ENCODE assay signal across 13 cellular contexts in the genomic region with DNA sequence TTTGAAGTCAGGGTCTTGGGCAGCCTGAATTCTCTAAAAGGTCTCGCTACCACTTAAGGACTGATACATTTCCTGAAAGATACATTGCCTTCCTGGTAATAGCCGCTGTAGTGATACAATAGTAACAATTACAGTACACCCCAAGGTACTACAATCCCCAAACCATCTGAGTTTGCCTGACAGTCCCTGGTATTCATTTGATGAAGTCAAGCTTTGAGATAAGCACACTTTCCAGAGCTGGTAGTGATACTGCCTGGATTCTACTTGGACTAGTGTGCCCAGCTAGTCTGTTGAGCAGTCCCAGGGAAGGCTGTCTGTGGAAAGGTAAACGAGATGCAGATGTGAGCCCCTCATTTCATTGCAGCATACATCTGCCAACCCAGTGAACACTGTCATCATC. TPM values are rescaled to one million over a fixed set of nuclear protein-coding genes. Genes with fewer than 3 reads are reported as not detected.
A peak's percentile ranks its signal among the peaks of the same experiment; 100 is the strongest.
DNase-seq lines count a peak whose midpoint lies in the region; ATAC-seq, FAIRE-seq and TF ChIP-seq lines count a peak whose summit lies in the region.
"Had no signal": no experiment of that assay in that cellular context is flagged by ENCODE, and none has a peak within 500 bp of the region (broad histone marks: within the 10 kb centered on the region; RNA-seq: fewer than 3 reads in every experiment).

No MANE protein-coding gene starts in this region.

- H3K9me3 ChIP-seq in IMR-90 (ENCODE audit: control insufficient read depth, insufficient read depth, low read length) (no peaks in the 10 kb centered on the region), hepatocyte (ENCODE audit: low read depth) (no peaks in the 10 kb centered on the region), HepG2 (ENCODE audit: low read length) (no peaks in the 10 kb centered on the region)

- peak overlapping the region; percentile 72 for H3K14ac ChIP-seq in IMR-90 (replicated peaks; ENCODE audit: low read depth, low read length)

- H4K20me1 ChIP-seq in IMR-90 (ENCODE audit: insufficient read depth, low read length), result no peaks in the 10 kb centered on the region
- no peaks in the 10 kb centered on the region for H4K20me1 ChIP-seq in hepatocyte (ENCODE audit: insufficient read depth, poor library complexity, severe bottlenecking)
- H4K20me1 ChIP-seq in HepG2 (ENCODE audit: insufficient read depth, low read length), result no peaks in the 10 kb centered on the region

- in situ Hi-C loops in IMR-90 (cut with MboI; ENCODE audit: low sequenced_read_pairs), result no loop called here
- in situ Hi-C loops in HepG2 (cut with HindIII; ENCODE audit: extremely low pct_ligation_motif_present, low pct_unique_long_range_greater_than_20kb), result no loop called here

- H3K4ac ChIP-seq in IMR-90 (ENCODE audit: low read depth, low read length), result peak overlapping the region; percentile 59

- H3K56ac ChIP-seq in IMR-90 (ENCODE audit: extremely low read depth, insufficient read depth, low read length), result peak overlapping the region; percentile 37; the same call in 1 of the 2 replicates

- H3K27me3 ChIP-seq in IMR-90 (ENCODE audit: control insufficient read depth, insufficient read depth, low read length), result no peaks in the 10 kb centered on the region
- H3K27me3 ChIP-seq in hepatocyte, result no peaks in the 10 kb centered on the region
- no peaks in the 10 kb centered on the region for H3K27me3 ChIP-seq in HepG2 (ENCODE audit: control insufficient read depth in 1 of 2, insufficient read depth in 2 of 2, low read length in 2 of 2)

- TF ChIP-seq POLR2A in IMR-90 (IDR thresholded peaks at IDR 0.05; ENCODE audit: low read depth, low read length), result no peak
- TF ChIP-seq POLR2A in HepG2 (IDR thresholded peaks at IDR 0.05; ENCODE audit: insufficient read depth in 1 of 2, low read depth in 2 of 2, low read length in 2 of 2), result no peak

- peak overlapping the region; percentile 81 for H2BK120ac ChIP-seq in IMR-90 (ENCODE audit: low read depth, low read length)

- TF ChIP-seq RAD21 in IMR-90 (IDR thresholded peaks at IDR 0.05; ENCODE audit: low read length) (no peak), HepG2 (CRISPR knock-in tag; IDR thresholded peaks at IDR 0.05) (no peak)

- no peak for TF ChIP-seq CTCF in IMR-90 (conservative IDR thresholded peaks at IDR 0.05; ENCODE audit: low read depth, low read length)
- TF ChIP-seq CTCF in hepatocyte (IDR thresholded peaks at IDR 0.05; ENCODE audit: poor library complexity), result no peak
- TF ChIP-seq CTCF in HepG2 (CRISPR knock-in tag; IDR thresholded peaks at IDR 0.05), result no peak

- H3K4me3 ChIP-seq in IMR-90 (ENCODE audit: insufficient read depth, low read depth, low read length), result no peak overlapping the region
- H3K4me3 ChIP-seq in hepatocyte, result no peak overlapping the region
- H3K4me3 ChIP-seq in HepG2 (replicated peaks in 1 of 3; ENCODE audit: insufficient read depth in 1 of 3, low read depth in 2 of 3, low read length in 3 of 3), result no peak overlapping the region

- WGBS in IMR-90 (ENCODE audit: extremely low coverage in 2 of 2, insufficient read length in 1 of 2), 2 experiments, result no CpG with 5 or more reads among the region's 3 CpGs
- 76% methylated on average over 3 of the region's 3 CpGs for WGBS in hepatocyte (ENCODE audit: low lambda C conversion rate, missing lambda C conversion rate)
- 41% methylated on average over 3 of the region's 3 CpGs for WGBS in HepG2 (ENCODE audit: low lambda C conversion rate)

- TF ChIP-seq EP300 in HepG2 (IDR thresholded peaks at IDR 0.05; ENCODE audit: low read depth in 2 of 2, low read length in 2 of 2) (no peak), HepG2 (CRISPR knock-in tag; IDR thresholded peaks at IDR 0.05; ENCODE audit: borderline replicate concordance) (no peak)

- peak overlapping the region; percentile 48; the same call in 1 of the 2 replicates for H4K5ac ChIP-seq in IMR-90 (ENCODE audit: low read depth, low read length)

- peak overlapping the region; percentile 7 to 8; a peak in 1 of 4 replicates for H4K8ac ChIP-seq in IMR-90 (ENCODE audit: low read depth in 2 of 2, low read length in 2 of 2)

- peak overlapping the region; percentile 80 for H2AK5ac ChIP-seq in IMR-90 (ENCODE audit: low read depth, low read length)

- no peak for FAIRE-seq in HepG2 (lab: Jason Lieb, UNC)
- FAIRE-seq: islet of Langerhans had no signal

- 0 out of 2 replicates have a peak overlapping the region, but pooled peaks have one; percentile 11 for H3K23ac ChIP-seq in IMR-90 (ENCODE audit: low read depth, low read length)

- H3K9me2 ChIP-seq in hepatocyte (replicated peaks; ENCODE audit: insufficient read depth), result no peaks in the 10 kb centered on the region

- peak overlapping the region; percentile 61; the same call in 1 of the 2 replicates for H3K18ac ChIP-seq in IMR-90 (ENCODE audit: low read depth, low read length)

- dilution Hi-C loops in IMR-90 (cut with HindIII; ENCODE audit: low sequenced_read_pairs, unreplicated experiment), result no loop called here

- H3K4me1 ChIP-seq in IMR-90 (ENCODE audit: control insufficient read depth, insufficient read depth, low read length), result peaks cover 41% of the 10 kb centered on the region
- H3K4me1 ChIP-seq in hepatocyte (ENCODE audit: insufficient read depth), result peaks cover 82% of the 10 kb centered on the region
- H3K4me1 ChIP-seq in HepG2 (ENCODE audit: insufficient read depth, low read length), result peaks cover 52% of the 10 kb centered on the region

- peak; percentile 4 for ATAC-seq in GM18520 (IDR thresholded peaks at IDR 0.05; ENCODE audit: unreplicated experiment)
- peak; percentile 9 for ATAC-seq in GM21786 (IDR thresholded peaks at IDR 0.05; ENCODE audit: unreplicated experiment)
- peak; percentile 6 for ATAC-seq in IMR-90 (ENCODE audit: low read depth)
- ATAC-seq in HepG2, result no peak

- DNase-seq in IMR-90, result no peak
- no peak for DNase-seq in hepatocyte (ENCODE audit: low spot score)
- no peak for DNase-seq in HepG2 (ENCODE audit: low spot score)
- no peak for DNase-seq in putamen (ENCODE audit: low spot score)
- DNase-seq in iPS-NIHi7 (ENCODE audit: extremely low spot score), result no peak
- DNase-seq in nucleus accumbens (lab: John Stamatoyannopoulos, UW), result no peak
- DNase-seq: activated T-cell treated with anti-CD3 and anti-CD28 coated beads, Interleukin-2, amount 50 U/mL, for 4 hours; CD8-positive, alpha-beta memory T cell; NCI-H1694 had no signal

- CTCF ChIA-PET in IMR-90 (lab: Yijun Ruan, JAX) (interaction anchor here (0.6 kb wide), 1 partner anchor 998 kb away, joined by 3 read pairs; no protein-coding TSS in a partner anchor), HepG2 (lab: Yijun Ruan, JAX; ENCODE audit: low intra/inter-chr PET ratio, low total read pairs) (no interaction called here)

- no peaks in the 10 kb centered on the region for H3K36me3 ChIP-seq in IMR-90 (ENCODE audit: control insufficient read depth, insufficient read depth, low read length)
- no peaks in the 10 kb centered on the region for H3K36me3 ChIP-seq in hepatocyte (replicated peaks; ENCODE audit: insufficient read depth, low read depth)
- H3K36me3 ChIP-seq in HepG2 (replicated peaks in 1 of 2; ENCODE audit: control insufficient read depth in 1 of 2, insufficient read depth in 2 of 2, low read length in 2 of 2), result no peaks in the 10 kb centered on the region

- H2AFZ ChIP-seq in IMR-90 (replicated peaks; ENCODE audit: low read length, poor library complexity) (no peak overlapping the region), hepatocyte (no peak overlapping the region), HepG2 (ENCODE audit: low read length) (no peak overlapping the region)

- POLR2A ChIA-PET in IMR-90 (lab: Charles Lee; ENCODE audit: unreplicated experiment) (no interaction called here), HepG2 (lab: Yijun Ruan, JAX) (interaction anchor here (1.1 kb wide), 1 partner anchor 17 kb away, joined by 4 read pairs; no protein-coding TSS in a partner anchor)

- intact Hi-C loops in IMR-90 (cut with micrococcal nuclease), result no loop called here
- intact Hi-C loops in HepG2 (cut with micrococcal nuclease; ENCODE audit: unreplicated experiment), result no loop called here

- peaks cover 0 to 6% of the 10 kb centered on the region in 2 experiments; a peak in 1 of 4 replicates for H3K79me1 ChIP-seq in IMR-90 (ENCODE audit: low read depth in 1 of 2, low read length in 2 of 2)

- peak overlapping the region; percentile 55; the same call in 2 of the 3 replicates for H2BK15ac ChIP-seq in IMR-90 (ENCODE audit: low read depth, low read length)

- H3K27ac ChIP-seq in IMR-90 (ENCODE audit: insufficient read depth, low read length) (peak overlapping the region; percentile 41), hepatocyte (peak overlapping the region; percentile 95), HepG2 (ENCODE audit: extremely low read length, insufficient read depth, low read length) (no peak overlapping the region)

- H3K79me2 ChIP-seq in hepatocyte (no peaks in the 10 kb centered on the region), HepG2 (ENCODE audit: insufficient read depth, low read length) (no peaks in the 10 kb centered on the region)

- H3K9me1 ChIP-seq in IMR-90 (ENCODE audit: insufficient read depth, low read length), result peaks cover 43% of the 10 kb centered on the region

- H3K9ac ChIP-seq in IMR-90 (ENCODE audit: low read depth, low read length), result no peak overlapping the region
- H3K9ac ChIP-seq in HepG2 (ENCODE audit: insufficient read depth, low read depth, low read length), result no peak overlapping the region

- peak overlapping the region; percentile 84 for H2BK5ac ChIP-seq in IMR-90 (ENCODE audit: low read depth, low read length, poor library complexity, severe bottlenecking)

- peak overlapping the region; percentile 83 for H2BK20ac ChIP-seq in IMR-90 (ENCODE audit: low read depth, low read length)

- H2AK9ac ChIP-seq in IMR-90 (replicated peaks; ENCODE audit: low read depth, low read length, poor library complexity), result no peak overlapping the region

- H4K91ac ChIP-seq in IMR-90 (ENCODE audit: insufficient read depth, low read depth, low read length), result peak overlapping the region; percentile 60

- BruUV-seq in IMR-90 (replicated peaks; lab: Mats Ljungman, UMichigan) (no TSS peak), HepG2 (replicated peaks; lab: Mats Ljungman, UMichigan) (no TSS peak)

- peak overlapping the region; percentile 73 for H3K4me2 ChIP-seq in IMR-90 (ENCODE audit: low read depth, low read length)
- H3K4me2 ChIP-seq in hepatocyte, result no peak overlapping the region
- no peak overlapping the region for H3K4me2 ChIP-seq in HepG2 (ENCODE audit: low read depth, low read length)

RNA-seq across cellular contexts. Expression of a gene that starts 24.4 kb away (rescaled TPM):
- under 0.01 TPM in 1 of 2 replicates, not detected in the other for total RNA-seq in IMR-90 (2012; rRNA removed)
- not detected in 2 replicates for polyA plus RNA-seq in IMR-90 (2012; rRNA removed)
- not detected in 2 replicates for polyA plus RNA-seq in IMR-90 (2012; cell fraction: cytosol; rRNA removed)
- polyA plus RNA-seq in IMR-90 (2012; cell fraction: nucleus; rRNA removed; ENCODE audit: low replicate concordance), result 0.02 TPM in 1 of 2 replicates, not detected in the other
- 37.4 and 41.1 TPM in 2 replicates for total RNA-seq in hepatocyte
- polyA plus RNA-seq in hepatocyte, result 20.3 and 21.0 TPM in 2 replicates
- total RNA-seq in HepG2 (2016; rRNA removed; fragmentation: Illumina TruSeq; extraction: Trizol), result not detected in 2 replicates
- total RNA-seq in HepG2 (2016; cell fraction: cytosol; rRNA removed; fragmentation: Illumina TruSeq; extraction: Trizol; ENCODE audit: low read depth), result not detected in 2 replicates
- not detected in 2 replicates for total RNA-seq in HepG2 (2016; cell fraction: insoluble cytoplasmic fraction; rRNA removed; fragmentation: Illumina TruSeq; extraction: Trizol)
- total RNA-seq in HepG2 (2016; cell fraction: membrane; rRNA removed; fragmentation: Illumina TruSeq; extraction: Trizol), result not detected in 2 replicates
- not detected in 2 replicates for total RNA-seq in HepG2 (2016; cell fraction: nucleus; rRNA removed; fragmentation: Illumina TruSeq; extraction: Trizol)
- polyA plus RNA-seq in HepG2 (2011; rRNA removed), result not detected in 2 replicates
- not detected in 2 replicates for polyA plus RNA-seq in HepG2 (2011; cell fraction: cytosol; rRNA removed)
- not detected in 2 replicates for polyA plus RNA-seq in HepG2 (2011; cell fraction: nucleus; rRNA removed)
- polyA plus RNA-seq in HepG2 (2012), result not detected in 2 replicates
- polyA plus RNA-seq in HepG2 (2016; cell fraction: cytosol; fragmentation: Illumina TruSeq; extraction: Trizol; ENCODE audit: low read depth), result not detected in 2 replicates
- not detected in 2 replicates for polyA plus RNA-seq in HepG2 (2016; cell fraction: insoluble cytoplasmic fraction; fragmentation: Illumina TruSeq; extraction: Trizol; ENCODE audit: low read depth)
- polyA plus RNA-seq in HepG2 (2016; cell fraction: membrane; fragmentation: Illumina TruSeq; extraction: Trizol; ENCODE audit: low read depth), result not detected in 2 replicates
- polyA plus RNA-seq in HepG2 (2016; cell fraction: nucleus; fragmentation: Illumina TruSeq; extraction: Trizol; ENCODE audit: insufficient read depth, low read depth), result not detected in 2 replicates
- 0.26 TPM in 1 of 2 replicates, not detected in the other for polyA minus RNA-seq in HepG2 (2011; rRNA and poly(A)+ RNA removed; ENCODE audit: low replicate concordance)
- polyA minus RNA-seq in HepG2 (2011; cell fraction: cytosol; rRNA and poly(A)+ RNA removed), result not detected in 2 replicates
- polyA minus RNA-seq in HepG2 (2011; cell fraction: nucleus; rRNA and poly(A)+ RNA removed), result not detected in 2 replicates
- total RNA-seq: activated T-cell treated with anti-CD3 and anti-CD28 coated beads, Interleukin-2, amount 50 U/mL, for 4 hours; CD8-positive, alpha-beta memory T cell; posterior vena cava had no signal
- polyA plus RNA-seq: CD8-positive, alpha-beta memory T cell had no signal

Comparison
In these comparisons a context has a peak if more than half of its experiments do, and no peak if none do; other contexts are left out.
1. RNA of a gene that starts 24.4 kb away (total RNA-seq): 37.4 to 41.1 TPM in hepatocyte; under 0.01 TPM in IMR-90 and not detected in HepG2; every median in the first group is over 10 times any median in the second.